In the genomic region with DNA sequence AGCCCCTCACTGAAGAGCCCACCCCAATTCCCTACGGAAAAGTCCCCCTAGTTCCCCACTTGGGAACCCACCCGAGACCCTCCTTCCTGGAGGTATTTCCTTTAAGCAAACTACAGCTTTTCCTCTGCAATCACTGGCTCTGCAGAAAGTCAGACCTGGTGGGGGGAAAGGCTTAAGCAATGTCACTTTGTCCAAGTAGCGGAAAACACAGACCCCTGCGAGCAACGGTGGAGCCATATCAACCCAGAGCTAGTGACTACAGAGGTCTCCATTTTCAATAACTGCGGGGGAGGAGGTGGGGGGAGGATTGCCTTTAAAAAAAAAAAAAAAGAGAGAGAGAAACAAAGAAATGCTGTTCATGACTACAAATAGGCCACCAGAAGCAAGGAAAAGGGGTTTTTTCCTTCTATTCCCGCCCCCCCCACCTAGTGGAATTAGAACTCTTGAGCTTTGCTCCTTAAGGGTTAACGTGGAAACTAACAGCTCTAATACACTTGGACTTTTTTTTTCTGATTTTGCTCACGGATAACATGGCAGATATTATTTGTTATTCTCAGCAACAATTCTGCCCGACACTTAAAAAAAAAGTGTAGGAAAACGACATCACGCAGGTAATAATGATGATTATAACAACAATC, we compare ENCODE assay signal across 3 cellular contexts.
TF ChIP-seq lines count a peak whose summit lies in the region.

No MANE protein-coding gene starts in this region.

TF ChIP-seq in IMR-90, 13 proteins besides CTCF, POLR2A, EP300 and RAD21:
- TF ChIP-seq RFX5 (IDR thresholded peaks at IDR 0.05; ENCODE audit: low read depth, low read length) (no peak), BHLHE40 (IDR thresholded peaks at IDR 0.05; ENCODE audit: low read depth, low read length) (no peak), FOS (IDR thresholded peaks at IDR 0.05; ENCODE audit: low read depth, low read length) (no peak), MAZ (IDR thresholded peaks at IDR 0.05; ENCODE audit: borderline replicate concordance, low read depth, low read length) (no peak), SMC3 (IDR thresholded peaks at IDR 0.05; ENCODE audit: low read depth, low read length) (no peak), CHD1 (IDR thresholded peaks at IDR 0.05; ENCODE audit: low read depth, low read length) (no peak), CEBPB (IDR thresholded peaks at IDR 0.05; ENCODE audit: low read depth, low read length) (no peak), MAFK (IDR thresholded peaks at IDR 0.05; ENCODE audit: low read depth, low read length) (no peak), MXI1 (IDR thresholded peaks at IDR 0.05; ENCODE audit: borderline replicate concordance, low read depth, low read length) (no peak), RCOR1 (IDR thresholded peaks at IDR 0.05; ENCODE audit: insufficient replicate concordance, low read length) (no peak), NFE2L2 (IDR thresholded peaks at IDR 0.05; ENCODE audit: low read depth, low read length) (no peak)
- TF ChIP-seq, protein P1, sequence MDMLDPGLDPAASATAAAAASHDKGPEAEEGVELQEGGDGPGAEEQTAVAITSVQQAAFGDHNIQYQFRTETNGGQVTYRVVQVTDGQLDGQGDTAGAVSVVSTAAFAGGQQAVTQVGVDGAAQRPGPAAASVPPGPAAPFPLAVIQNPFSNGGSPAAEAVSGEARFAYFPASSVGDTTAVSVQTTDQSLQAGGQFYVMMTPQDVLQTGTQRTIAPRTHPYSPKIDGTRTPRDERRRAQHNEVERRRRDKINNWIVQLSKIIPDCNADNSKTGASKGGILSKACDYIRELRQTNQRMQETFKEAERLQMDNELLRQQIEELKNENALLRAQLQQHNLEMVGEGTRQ (IDR thresholded peaks at IDR 0.05; ENCODE audit: low read depth, low read length) = no peak
- TF ChIP-seq, protein P2, sequence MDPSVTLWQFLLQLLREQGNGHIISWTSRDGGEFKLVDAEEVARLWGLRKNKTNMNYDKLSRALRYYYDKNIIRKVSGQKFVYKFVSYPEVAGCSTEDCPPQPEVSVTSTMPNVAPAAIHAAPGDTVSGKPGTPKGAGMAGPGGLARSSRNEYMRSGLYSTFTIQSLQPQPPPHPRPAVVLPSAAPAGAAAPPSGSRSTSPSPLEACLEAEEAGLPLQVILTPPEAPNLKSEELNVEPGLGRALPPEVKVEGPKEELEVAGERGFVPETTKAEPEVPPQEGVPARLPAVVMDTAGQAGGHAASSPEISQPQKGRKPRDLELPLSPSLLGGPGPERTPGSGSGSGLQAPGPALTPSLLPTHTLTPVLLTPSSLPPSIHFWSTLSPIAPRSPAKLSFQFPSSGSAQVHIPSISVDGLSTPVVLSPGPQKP (IDR thresholded peaks at IDR 0.05; ENCODE audit: borderline replicate concordance, low read depth, low read length) = no peak

TF ChIP-seq in endothelial cell of umbilical vein, 7 proteins besides CTCF, POLR2A, EP300 and RAD21:
- TF ChIP-seq EZH2 (IDR thresholded peaks at IDR 0.05; ENCODE audit: borderline replicate concordance, low read depth, low read length, severe bottlenecking) (no peak), GATA2 (IDR thresholded peaks at IDR 0.05; ENCODE audit: insufficient read depth, insufficient read length, low read depth, low read length) (no peak), JUN (IDR thresholded peaks at IDR 0.05; ENCODE audit: borderline replicate concordance, insufficient read depth, insufficient read length, low read depth) (no peak)
- TF ChIP-seq, protein P3, sequence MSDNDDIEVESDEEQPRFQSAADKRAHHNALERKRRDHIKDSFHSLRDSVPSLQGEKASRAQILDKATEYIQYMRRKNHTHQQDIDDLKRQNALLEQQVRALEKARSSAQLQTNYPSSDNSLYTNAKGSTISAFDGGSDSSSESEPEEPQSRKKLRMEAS (IDR thresholded peaks at IDR 0.05; ENCODE audit: insufficient read depth, insufficient read length) = no peak

TF ChIP-seq in neural cell, 6 proteins besides CTCF, POLR2A, EP300 and RAD21:
- no peak for TF ChIP-seq POLR2AphosphoS5 (IDR thresholded peaks at IDR 0.05)
- TF ChIP-seq TAF1 (IDR thresholded peaks at IDR 0.05; ENCODE audit: low read depth) = no peak
- TF ChIP-seq, protein P4, sequence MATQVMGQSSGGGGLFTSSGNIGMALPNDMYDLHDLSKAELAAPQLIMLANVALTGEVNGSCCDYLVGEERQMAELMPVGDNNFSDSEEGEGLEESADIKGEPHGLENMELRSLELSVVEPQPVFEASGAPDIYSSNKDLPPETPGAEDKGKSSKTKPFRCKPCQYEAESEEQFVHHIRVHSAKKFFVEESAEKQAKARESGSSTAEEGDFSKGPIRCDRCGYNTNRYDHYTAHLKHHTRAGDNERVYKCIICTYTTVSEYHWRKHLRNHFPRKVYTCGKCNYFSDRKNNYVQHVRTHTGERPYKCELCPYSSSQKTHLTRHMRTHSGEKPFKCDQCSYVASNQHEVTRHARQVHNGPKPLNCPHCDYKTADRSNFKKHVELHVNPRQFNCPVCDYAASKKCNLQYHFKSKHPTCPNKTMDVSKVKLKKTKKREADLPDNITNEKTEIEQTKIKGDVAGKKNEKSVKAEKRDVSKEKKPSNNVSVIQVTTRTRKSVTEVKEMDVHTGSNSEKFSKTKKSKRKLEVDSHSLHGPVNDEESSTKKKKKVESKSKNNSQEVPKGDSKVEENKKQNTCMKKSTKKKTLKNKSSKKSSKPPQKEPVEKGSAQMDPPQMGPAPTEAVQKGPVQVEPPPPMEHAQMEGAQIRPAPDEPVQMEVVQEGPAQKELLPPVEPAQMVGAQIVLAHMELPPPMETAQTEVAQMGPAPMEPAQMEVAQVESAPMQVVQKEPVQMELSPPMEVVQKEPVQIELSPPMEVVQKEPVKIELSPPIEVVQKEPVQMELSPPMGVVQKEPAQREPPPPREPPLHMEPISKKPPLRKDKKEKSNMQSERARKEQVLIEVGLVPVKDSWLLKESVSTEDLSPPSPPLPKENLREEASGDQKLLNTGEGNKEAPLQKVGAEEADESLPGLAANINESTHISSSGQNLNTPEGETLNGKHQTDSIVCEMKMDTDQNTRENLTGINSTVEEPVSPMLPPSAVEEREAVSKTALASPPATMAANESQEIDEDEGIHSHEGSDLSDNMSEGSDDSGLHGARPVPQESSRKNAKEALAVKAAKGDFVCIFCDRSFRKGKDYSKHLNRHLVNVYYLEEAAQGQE (IDR thresholded peaks at IDR 0.05; ENCODE audit: borderline replicate concordance) = peak; percentile 16
